In the genomic region with DNA sequence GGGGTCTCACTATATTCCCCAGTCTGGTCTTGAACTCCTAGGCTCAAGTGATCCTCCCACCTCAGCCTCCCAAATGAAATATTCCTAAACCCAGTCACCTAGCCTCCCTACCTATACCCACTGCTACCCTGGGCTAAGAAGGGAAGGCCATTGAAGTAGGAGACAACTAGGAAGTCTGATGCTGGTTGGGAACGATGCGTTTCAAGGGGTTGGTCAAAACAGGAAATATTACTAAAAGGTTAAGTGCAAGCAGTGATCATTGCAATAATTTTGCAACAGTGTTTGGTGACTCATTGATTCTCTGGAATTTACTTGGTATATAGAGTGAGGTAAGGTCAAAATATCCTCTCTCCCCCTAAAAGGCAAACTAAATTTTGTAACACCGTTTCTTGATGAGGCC, we compare ENCODE assay signal across 11 cellular contexts. TPM values are rescaled to one million over a fixed set of nuclear protein-coding genes. Genes with fewer than 3 reads are reported as not detected.
DNase-seq lines count a peak whose midpoint lies in the region; FAIRE-seq and TF ChIP-seq lines count a peak whose summit lies in the region.
"Had no signal": no experiment of that assay in that cellular context is flagged by ENCODE, and none has a peak within 500 bp of the region (broad histone marks: within the 10 kb centered on the region; RNA-seq: fewer than 3 reads in every experiment).

No MANE protein-coding gene starts in this region.

- 81% methylated on average over 3 of the region's 3 CpGs for WGBS in hepatocyte (ENCODE audit: low lambda C conversion rate, missing lambda C conversion rate)

- H3K4me1 ChIP-seq in astrocyte (ENCODE audit: insufficient read depth, low read length), result no peaks in the 10 kb centered on the region
- H3K4me1 ChIP-seq in osteoblast (ENCODE audit: insufficient read depth, low read length), result peaks cover 14% of the 10 kb centered on the region
- peaks cover 0 to 5% of the 10 kb centered on the region in 2 donors for H3K4me1 ChIP-seq in right atrium auricular region
- H3K4me1 ChIP-seq in hepatocyte (ENCODE audit: insufficient read depth), result peaks cover 20% of the 10 kb centered on the region

- H3K4me3 Mint-ChIP-seq in astrocyte (ENCODE audit: unreplicated experiment), result no peak overlapping the region
- H3K4me3 Mint-ChIP-seq: central memory CD8-positive, alpha-beta T cell had no signal

- H3K27me3 Mint-ChIP-seq in astrocyte (ENCODE audit: low read depth, unreplicated experiment), result peaks cover 2% of the 10 kb centered on the region
- H3K27me3 Mint-ChIP-seq: central memory CD8-positive, alpha-beta T cell had no signal

- H3K9me3 ChIP-seq in astrocyte (ENCODE audit: insufficient read depth, low read depth, low read length), result peaks cover 10% of the 10 kb centered on the region
- H3K9me3 ChIP-seq in osteoblast (ENCODE audit: low read depth, low read length), result peaks cover 5% of the 10 kb centered on the region
- H3K9me3 ChIP-seq in right atrium auricular region, result peaks cover 0 to 20% of the 10 kb centered on the region in 2 donors
- H3K9me3 ChIP-seq in hepatocyte (ENCODE audit: low read depth), result no peaks in the 10 kb centered on the region

- H3K4me3 ChIP-seq in NB4 (ENCODE audit: low read depth, low read length) (no peak overlapping the region), astrocyte (ENCODE audit: insufficient read depth, low read depth, low read length) (no peak overlapping the region), osteoblast (ENCODE audit: insufficient read depth, low read length) (no peak overlapping the region), right atrium auricular region (no peak overlapping the region), hepatocyte (no peak overlapping the region)

- H3K27ac ChIP-seq in astrocyte (ENCODE audit: low read depth, low read length) (no peak overlapping the region), osteoblast (ENCODE audit: low read depth, low read length) (no peak overlapping the region), right atrium auricular region (no peak overlapping the region), hepatocyte (no peak overlapping the region)

- H3K9me3 Mint-ChIP-seq in astrocyte (ENCODE audit: unreplicated experiment), result peaks cover 11% of the 10 kb centered on the region
- H3K9me3 Mint-ChIP-seq: central memory CD8-positive, alpha-beta T cell had no signal

- H3K36me3 Mint-ChIP-seq in astrocyte (ENCODE audit: low read depth, unreplicated experiment), result no peaks in the 10 kb centered on the region

- H3K4me2 ChIP-seq in astrocyte (ENCODE audit: low read length) (no peak overlapping the region), osteoblast (ENCODE audit: insufficient read depth, low read length) (peak overlapping the region; percentile 56), hepatocyte (no peak overlapping the region)

- H3K9me2 ChIP-seq in hepatocyte (replicated peaks; ENCODE audit: insufficient read depth), result no peaks in the 10 kb centered on the region

- H3K79me2 ChIP-seq in astrocyte (ENCODE audit: insufficient read depth, low read length) (peaks cover 5% of the 10 kb centered on the region), osteoblast (ENCODE audit: insufficient read depth, low read length) (peaks cover 6% of the 10 kb centered on the region), hepatocyte (peaks cover 7% of the 10 kb centered on the region)

- H3K36me3 ChIP-seq in astrocyte (ENCODE audit: insufficient read depth, low read length), result no peaks in the 10 kb centered on the region
- H3K36me3 ChIP-seq in osteoblast (ENCODE audit: insufficient read depth, low read length), result no peaks in the 10 kb centered on the region
- no peaks in the 10 kb centered on the region for H3K36me3 ChIP-seq in right atrium auricular region
- H3K36me3 ChIP-seq in hepatocyte (replicated peaks; ENCODE audit: insufficient read depth, low read depth), result no peaks in the 10 kb centered on the region

- no peak for FAIRE-seq in astrocyte (lab: Jason Lieb, UNC)

- H3K27ac Mint-ChIP-seq in astrocyte (ENCODE audit: unreplicated experiment), result no peak overlapping the region

- TF ChIP-seq CTCF in NB4 (IDR thresholded peaks at IDR 0.05; ENCODE audit: low read depth, low read length), result no peak
- no peak for TF ChIP-seq CTCF in astrocyte (IDR thresholded peaks at IDR 0.05; ENCODE audit: insufficient read depth, low read depth, low read length)
- no peak for TF ChIP-seq CTCF in osteoblast (IDR thresholded peaks at IDR 0.05; ENCODE audit: extremely low read depth, low read depth, low read length)
- TF ChIP-seq CTCF in right atrium auricular region (IDR thresholded peaks at IDR 0.05), result no peak
- no peak for TF ChIP-seq CTCF in hepatocyte (IDR thresholded peaks at IDR 0.05; ENCODE audit: poor library complexity)

- H3K9ac ChIP-seq in astrocyte (ENCODE audit: low read length), result no peak overlapping the region

- H3K4me1 Mint-ChIP-seq in astrocyte (ENCODE audit: low read depth, unreplicated experiment), result no peaks in the 10 kb centered on the region

- H3K27me3 ChIP-seq in astrocyte (ENCODE audit: insufficient read depth, low read length) (no peaks in the 10 kb centered on the region), osteoblast (ENCODE audit: insufficient read depth, low read length) (no peaks in the 10 kb centered on the region), right atrium auricular region (no peaks in the 10 kb centered on the region), hepatocyte (no peaks in the 10 kb centered on the region)

- DNase-seq in ELR (ENCODE audit: low read depth) (peak; percentile 83), NB4 (ENCODE audit: low read depth) (peak; percentile 87), astrocyte (ENCODE audit: low read depth) (no peak), osteoblast (ENCODE audit: insufficient read length, low spot score, missing footprints) (peak; percentile 92), right atrium auricular region (ENCODE audit: low spot score) (no peak), NCI-H128 (lab: John Stamatoyannopoulos, UW; ENCODE audit: unreplicated experiment) (no peak), hepatocyte (ENCODE audit: low spot score) (no peak)
- DNase-seq: activated CD8-positive, alpha-beta memory T cell treated with anti-CD3 and anti-CD28 coated beads for 24 hours; NCI-H2029 treated with DMSO at 0.1 percent for 48 hours; substantia nigra had no signal

- H2AFZ ChIP-seq in astrocyte (ENCODE audit: low read depth, low read length), result peak overlapping the region; percentile 50
- H2AFZ ChIP-seq in osteoblast (ENCODE audit: low read length), result peak overlapping the region; percentile 13
- no peak overlapping the region for H2AFZ ChIP-seq in hepatocyte

- H4K20me1 ChIP-seq in astrocyte (ENCODE audit: insufficient read depth, low read length), result no peaks in the 10 kb centered on the region
- H4K20me1 ChIP-seq in osteoblast (ENCODE audit: insufficient read depth, low read length), result no peaks in the 10 kb centered on the region
- H4K20me1 ChIP-seq in hepatocyte (ENCODE audit: insufficient read depth, poor library complexity, severe bottlenecking), result no peaks in the 10 kb centered on the region

- TF ChIP-seq POLR2A in NB4 (IDR thresholded peaks at IDR 0.05; ENCODE audit: extremely low read depth, insufficient read length), result no peak

RNA-seq across cellular contexts. Expression of gene UQCRC1, which starts 4.6 kb away (rescaled TPM):
- total RNA-seq in astrocyte (190 and 199 TPM in 2 replicates), osteoblast (299 and 308 TPM in 2 replicates), right atrium auricular region (100 to 1,000 TPM; 847 to 948 TPM), hepatocyte (308 and 352 TPM in 2 replicates)
- polyA plus RNA-seq in hepatocyte, result 405 and 411 TPM in 2 replicates

RNA-seq across cellular contexts. Expression of gene TMEM89, which starts 7.5 kb away (rescaled TPM):
- total RNA-seq in astrocyte (0.36 and 0.48 TPM in 2 replicates), osteoblast (0.59 TPM in 1 of 2 replicates, not detected in the other), right atrium auricular region (not detected), hepatocyte (not detected in 2 replicates)
- polyA plus RNA-seq in hepatocyte, result not detected in 2 replicates

RNA-seq across cellular contexts. Expression of gene COL7A1, which starts 18.9 kb away (rescaled TPM):
- total RNA-seq in astrocyte (25.8 and 28.7 TPM in 2 replicates), osteoblast (12.7 and 21.4 TPM in 2 replicates), right atrium auricular region (1 to 10 TPM; 1.9 to 2.6 TPM), hepatocyte (5.7 and 17.4 TPM in 2 replicates)
- 19.6 and 24.7 TPM in 2 replicates for polyA plus RNA-seq in hepatocyte

RNA-seq across cellular contexts. Expression of gene SLC26A6, which starts 21.2 kb away (rescaled TPM):
- total RNA-seq in astrocyte (30.3 and 32.0 TPM in 2 replicates), osteoblast (26.2 and 30.8 TPM in 2 replicates), right atrium auricular region (10 to 100 TPM in 1 of 2 donors, 1 to 10 TPM in 1; 9.6 to 10.1 TPM), hepatocyte (42.0 and 56.6 TPM in 2 replicates)
- 53.7 and 60.9 TPM in 2 replicates for polyA plus RNA-seq in hepatocyte

RNA-seq across cellular contexts. Expression of gene CELSR3, which starts 48.6 kb away (rescaled TPM):
- total RNA-seq in astrocyte, result 8.6 and 10.2 TPM in 2 replicates
- total RNA-seq in osteoblast, result 1.2 and 1.4 TPM in 2 replicates
- under 1 TPM; 0.11 to 0.59 TPM for total RNA-seq in right atrium auricular region
- 1.6 and 1.8 TPM in 2 replicates for total RNA-seq in hepatocyte
- 1.9 TPM in 2 replicates for polyA plus RNA-seq in hepatocyte

Comparison
In these comparisons a context has a peak if more than half of its experiments do, and no peak if none do; other contexts are left out.
1. DNase-seq: peak in ELR (single experiment), NB4 (single experiment) and osteoblast (single experiment); none in astrocyte (single experiment), right atrium auricular region (single experiment), NCI-H128 (single experiment) and hepatocyte (single experiment).